Comparison of ENCODE assay signal across 1 cellular context in genomic region chr17:78915872-78916632, GRCh38.
TF ChIP-seq lines count a peak whose summit lies in the region.

No MANE protein-coding gene starts in this region.

TF ChIP-seq in A549, 52 proteins besides CTCF, POLR2A, EP300 and RAD21 (continued from another document):
- no peak for TF ChIP-seq ATOH8 (CRISPR knock-in tag; IDR thresholded peaks at IDR 0.05; ENCODE audit: low read depth)
